18 cellular contexts compared by ENCODE assay signal in genomic region chr17:79476074-79476473, GRCh38.
"Had no signal": no experiment of that assay in that cellular context is flagged by ENCODE, and none has a peak within 500 bp of the region (broad histone marks: within the 10 kb centered on the region; RNA-seq: fewer than 3 reads in every experiment).

No MANE protein-coding gene starts in this region.

- H3K36me3 Mint-ChIP-seq: activated CD8-positive, alpha-beta memory T cell treated with anti-CD3 and anti-CD28 coated beads, Interleukin-2, amount 10 ng/mL, durations not matched to agents 7 days and 5 days; activated naive CD8-positive, alpha-beta T cell had no signal

- DNase-seq: activated B cell treated with CpG ODN at 0.5 μM for 24 hours; activated CD4-positive, alpha-beta memory T cell treated with anti-CD3 and anti-CD28 coated beads, Interleukin-2, amount 10 ng/mL, durations not matched to agents 7 days and 5 days; activated CD4-positive, alpha-beta T cell treated with anti-CD3 and anti-CD28 coated beads for 4 hours; activated CD8-positive, alpha-beta memory T cell treated with anti-CD3 and anti-CD28 coated beads, Interleukin-2, amount 10 ng/mL, durations not matched to agents 7 days and 5 days; body of pancreas; effector memory CD8-positive, alpha-beta T cell; foreskin keratinocyte; head of caudate nucleus; midbrain; nephron progenitor cell; stimulated activated CD4-positive, alpha-beta T cell treated with anti-CD3 and anti-CD28 coated beads, Interleukin-12 subunit alpha, Interleukin-12 subunit beta, amount 100 ng/mL, for 4 hours; stimulated activated CD4-positive, alpha-beta T cell treated with anti-CD3 and anti-CD28 coated beads, Interleukin-1b, Interleukin-23, amount 100 ng/mL, for 48 hours; stimulated activated CD8-positive, alpha-beta memory T cell treated with anti-CD3 and anti-CD28 coated beads, Interleukin-4, amount 100 ng/mL, for 48 hours; stimulated activated naive CD4-positive, alpha-beta T cell treated with Interleukin-2 at 50 U/mL for 16 hours; thyroid gland had no signal

- H3K9me3 ChIP-seq: body of pancreas, left lung, thyroid gland had no signal

- H3K4me3 ChIP-seq: body of pancreas, left lung, thyroid gland had no signal

- H3K27ac ChIP-seq: body of pancreas, foreskin keratinocyte, left lung, thyroid gland had no signal

- ATAC-seq: activated CD8-positive, alpha-beta memory T cell treated with anti-CD3 and anti-CD28 coated beads, Interleukin-2, amount 10 ng/mL, durations not matched to agents 7 days and 5 days; body of pancreas; effector memory CD8-positive, alpha-beta T cell; foreskin keratinocyte; left lung had no signal

- H3K27ac Mint-ChIP-seq: activated B cell treated with CpG ODN at 0.5 μM for 24 hours; activated CD4-positive, alpha-beta memory T cell treated with anti-CD3 and anti-CD28 coated beads, Interleukin-2, amount 10 ng/mL, durations not matched to agents 7 days and 5 days; activated CD8-positive, alpha-beta memory T cell treated with anti-CD3 and anti-CD28 coated beads, Interleukin-2, amount 10 ng/mL, durations not matched to agents 7 days and 5 days; activated naive CD8-positive, alpha-beta T cell; nephron progenitor cell; T-helper 2 cell treated with Interferon-gamma antibody and Interleukin-4, amounts not matched to agents 5 μg/mL and 100 μg/mL, for 36 hours had no signal

- H3K4me1 Mint-ChIP-seq: activated B cell treated with CpG ODN at 0.5 μM for 24 hours; activated CD4-positive, alpha-beta memory T cell treated with anti-CD3 and anti-CD28 coated beads, Interleukin-2, amount 10 ng/mL, durations not matched to agents 7 days and 5 days; activated CD8-positive, alpha-beta memory T cell treated with anti-CD3 and anti-CD28 coated beads, Interleukin-2, amount 10 ng/mL, durations not matched to agents 7 days and 5 days had no signal

- H3K36me3 ChIP-seq: left lung, thyroid gland had no signal

- H3K4me3 Mint-ChIP-seq: activated B cell treated with CpG ODN at 0.5 μM for 24 hours; activated CD4-positive, alpha-beta memory T cell treated with anti-CD3 and anti-CD28 coated beads, Interleukin-2, amount 10 ng/mL, durations not matched to agents 7 days and 5 days; activated CD8-positive, alpha-beta memory T cell treated with anti-CD3 and anti-CD28 coated beads, Interleukin-2, amount 10 ng/mL, durations not matched to agents 7 days and 5 days; activated naive CD8-positive, alpha-beta T cell; effector memory CD8-positive, alpha-beta T cell; T-helper 2 cell treated with Interferon-gamma antibody and Interleukin-4, amounts not matched to agents 5 μg/mL and 100 μg/mL, for 36 hours had no signal

- H3K27me3 Mint-ChIP-seq: activated CD4-positive, alpha-beta memory T cell treated with anti-CD3 and anti-CD28 coated beads, Interleukin-2, amount 10 ng/mL, durations not matched to agents 7 days and 5 days; activated CD8-positive, alpha-beta memory T cell treated with anti-CD3 and anti-CD28 coated beads, Interleukin-2, amount 10 ng/mL, durations not matched to agents 7 days and 5 days had no signal

- H3K27me3 ChIP-seq: thyroid gland had no signal

- H3K9me3 Mint-ChIP-seq: activated B cell treated with CpG ODN at 0.5 μM for 24 hours; activated CD4-positive, alpha-beta memory T cell treated with anti-CD3 and anti-CD28 coated beads, Interleukin-2, amount 10 ng/mL, durations not matched to agents 7 days and 5 days; effector memory CD8-positive, alpha-beta T cell; nephron progenitor cell; T-helper 2 cell treated with Interferon-gamma antibody and Interleukin-4, amounts not matched to agents 5 μg/mL and 100 μg/mL, for 36 hours had no signal

- H3K4me1 ChIP-seq: body of pancreas, foreskin keratinocyte, left lung, thyroid gland had no signal
